8 cellular contexts compared by ENCODE assay signal in the genomic region with DNA sequence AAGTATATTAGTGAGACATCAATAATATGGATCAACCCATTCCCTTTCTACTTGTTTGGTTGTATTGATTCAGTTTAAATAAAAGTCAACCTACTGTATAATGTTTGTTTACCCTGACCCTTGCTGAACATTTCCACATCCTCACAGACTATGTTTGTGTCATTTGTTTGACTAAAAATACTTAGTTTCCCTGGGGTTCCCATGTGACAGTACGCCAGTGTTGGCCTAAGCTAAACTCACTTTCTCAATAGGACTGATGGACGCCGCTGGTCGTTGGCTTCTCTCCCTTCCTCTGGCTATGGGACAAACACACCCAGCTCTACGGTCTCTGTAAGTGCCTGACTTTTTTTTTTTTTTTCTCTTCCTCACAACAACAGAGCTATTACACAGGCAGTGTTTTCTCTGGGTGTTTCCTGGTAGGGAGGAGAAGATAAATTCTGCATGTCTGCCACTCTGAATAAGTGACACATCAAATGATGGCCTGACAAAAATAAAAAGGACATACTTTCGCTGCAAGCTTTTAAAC.
DNase-seq lines count a peak whose midpoint lies in the region; ATAC-seq and TF ChIP-seq lines count a peak whose summit lies in the region.

No MANE protein-coding gene starts in this region.

- no peaks in the 10 kb centered on the region for H3K9me3 ChIP-seq in breast epithelium

- H3K27me3 ChIP-seq in breast epithelium, result no peaks in the 10 kb centered on the region

- in situ Hi-C loops in G401 (cut with HindIII; ENCODE audit: low sequenced_read_pairs), result no loop called here

- peak; percentile 19 for DNase-seq in G401 (ENCODE audit: low spot score)
- peak; percentile 62 to 67 for DNase-seq in breast epithelium (ENCODE audit: low spot score in 2 of 2)
- DNase-seq in hypothalamus (lab: John Stamatoyannopoulos, UW), result peak in 28 of 51 donors; percentile 4 to 54 (median 30)
- DNase-seq in renal cortical epithelial cell (ENCODE audit: low read depth), result peak; percentile 72
- DNase-seq in activated T-helper 1 cell treated with anti-CD3 and anti-CD28 coated beads, Interleukin-12 subunit alpha, Interleukin-12 subunit beta, Interleukin-2, Interleukin-4 antibody, amounts not matched to agents 30 ng/mL and 10 ng/mL and 1 ng/mL, durations not matched to agents 14 hours and 24 hours and 36 hours (ENCODE audit: low spot score), result no peak
- no peak for DNase-seq in NCI-H1105 (lab: John Stamatoyannopoulos, UW)
- no peak for DNase-seq in DMS 273 (lab: John Stamatoyannopoulos, UW; ENCODE audit: unreplicated experiment)

- peaks cover 31% of the 10 kb centered on the region for H3K36me3 Mint-ChIP-seq in activated T-helper 1 cell treated with anti-CD3 and anti-CD28 coated beads, Interleukin-12 subunit alpha, Interleukin-12 subunit beta, Interleukin-2, Interleukin-4 antibody, amounts not matched to agents 30 ng/mL and 10 ng/mL and 1 ng/mL, durations not matched to agents 14 hours and 24 hours and 36 hours (ENCODE audit: low read depth)

- intact Hi-C loops in breast epithelium (cut with DNase I; ENCODE audit: low total_unique reads), result loop anchor here (10.0 kb wide), 1 partner anchor 91 kb away; no protein-coding TSS in a partner anchor
- intact Hi-C loops in activated T-helper 1 cell treated with anti-CD3 and anti-CD28 coated beads, Interleukin-12 subunit alpha, Interleukin-12 subunit beta, Interleukin-2, Interleukin-4 antibody, amounts not matched to agents 30 ng/mL and 10 ng/mL and 1 ng/mL, durations not matched to agents 14 hours and 24 hours and 36 hours (cut with micrococcal nuclease), result loop anchor here (5.0 kb wide), 1 partner anchor 108 kb away; no protein-coding TSS in a partner anchor

- TF ChIP-seq CTCF in breast epithelium (IDR thresholded peaks at IDR 0.05), result no peak

- H3K27ac Mint-ChIP-seq in activated T-helper 1 cell treated with anti-CD3 and anti-CD28 coated beads, Interleukin-12 subunit alpha, Interleukin-12 subunit beta, Interleukin-2, Interleukin-4 antibody, amounts not matched to agents 30 ng/mL and 10 ng/mL and 1 ng/mL, durations not matched to agents 14 hours and 24 hours and 36 hours, result no peak overlapping the region

- no peaks in the 10 kb centered on the region for H3K36me3 ChIP-seq in breast epithelium

- ATAC-seq in GM18517 (IDR thresholded peaks at IDR 0.05; ENCODE audit: unreplicated experiment), result no peak

- H3K4me3 Mint-ChIP-seq in activated T-helper 1 cell treated with anti-CD3 and anti-CD28 coated beads, Interleukin-12 subunit alpha, Interleukin-12 subunit beta, Interleukin-2, Interleukin-4 antibody, amounts not matched to agents 30 ng/mL and 10 ng/mL and 1 ng/mL, durations not matched to agents 14 hours and 24 hours and 36 hours, result no peak overlapping the region

- H3K9me3 Mint-ChIP-seq in activated T-helper 1 cell treated with anti-CD3 and anti-CD28 coated beads, Interleukin-12 subunit alpha, Interleukin-12 subunit beta, Interleukin-2, Interleukin-4 antibody, amounts not matched to agents 30 ng/mL and 10 ng/mL and 1 ng/mL, durations not matched to agents 14 hours and 24 hours and 36 hours, result no peaks in the 10 kb centered on the region

- H3K27ac ChIP-seq in breast epithelium, result peak overlapping the region; percentile 70 to 89

- peaks cover 21% of the 10 kb centered on the region for H3K4me1 Mint-ChIP-seq in activated T-helper 1 cell treated with anti-CD3 and anti-CD28 coated beads, Interleukin-12 subunit alpha, Interleukin-12 subunit beta, Interleukin-2, Interleukin-4 antibody, amounts not matched to agents 30 ng/mL and 10 ng/mL and 1 ng/mL, durations not matched to agents 14 hours and 24 hours and 36 hours (ENCODE audit: low read depth)

- no peaks in the 10 kb centered on the region for H3K27me3 Mint-ChIP-seq in activated T-helper 1 cell treated with anti-CD3 and anti-CD28 coated beads, Interleukin-12 subunit alpha, Interleukin-12 subunit beta, Interleukin-2, Interleukin-4 antibody, amounts not matched to agents 30 ng/mL and 10 ng/mL and 1 ng/mL, durations not matched to agents 14 hours and 24 hours and 36 hours (ENCODE audit: insufficient read depth)

- peak overlapping the region; percentile 14 to 42 (median 23) for H3K4me3 ChIP-seq in breast epithelium

- H3K4me1 ChIP-seq in breast epithelium, result peaks cover 6 to 8% of the 10 kb centered on the region in 2 donors

- no peak for TF ChIP-seq POLR2A in breast epithelium (IDR thresholded peaks at IDR 0.05)

Comparison
In these comparisons a context has a peak if more than half of its experiments do, and no peak if none do; other contexts are left out.
1. DNase-seq: peak in G401 (single experiment), breast epithelium (2 of 2), hypothalamus (28 of 51) and renal cortical epithelial cell (single experiment); none in activated T-helper 1 cell treated with anti-CD3 and anti-CD28 coated beads, Interleukin-12 subunit alpha, Interleukin-12 subunit beta, Interleukin-2, Interleukin-4 antibody, amounts not matched to agents 30 ng/mL and 10 ng/mL and 1 ng/mL, durations not matched to agents 14 hours and 24 hours and 36 hours (single experiment), NCI-H1105 (single experiment) and DMS 273 (single experiment).